In genomic region chr3:28615071-28615470, GRCh38 we compare ENCODE assay signal across 7 cellular contexts.
"Had no signal": no experiment of that assay in that cellular context is flagged by ENCODE, and none has a peak within 500 bp of the region (broad histone marks: within the 10 kb centered on the region; RNA-seq: fewer than 3 reads in every experiment).

No MANE protein-coding gene starts in this region.

- H2AFZ ChIP-seq: GM23338 had no signal

- H3K36me3 ChIP-seq: HAP-1 had no signal

- ATAC-seq: GM23338, HCT116 had no signal

- H3K4me2 ChIP-seq: GM23338 had no signal

- H3K9me3 ChIP-seq: HAP-1 had no signal

- H3K27ac ChIP-seq: HL-60 had no signal

- DNase-seq: H7, HFFc6, KG1 had no signal

- H3K4me3 ChIP-seq: GM23338, HAP-1 had no signal
